In the genomic region with DNA sequence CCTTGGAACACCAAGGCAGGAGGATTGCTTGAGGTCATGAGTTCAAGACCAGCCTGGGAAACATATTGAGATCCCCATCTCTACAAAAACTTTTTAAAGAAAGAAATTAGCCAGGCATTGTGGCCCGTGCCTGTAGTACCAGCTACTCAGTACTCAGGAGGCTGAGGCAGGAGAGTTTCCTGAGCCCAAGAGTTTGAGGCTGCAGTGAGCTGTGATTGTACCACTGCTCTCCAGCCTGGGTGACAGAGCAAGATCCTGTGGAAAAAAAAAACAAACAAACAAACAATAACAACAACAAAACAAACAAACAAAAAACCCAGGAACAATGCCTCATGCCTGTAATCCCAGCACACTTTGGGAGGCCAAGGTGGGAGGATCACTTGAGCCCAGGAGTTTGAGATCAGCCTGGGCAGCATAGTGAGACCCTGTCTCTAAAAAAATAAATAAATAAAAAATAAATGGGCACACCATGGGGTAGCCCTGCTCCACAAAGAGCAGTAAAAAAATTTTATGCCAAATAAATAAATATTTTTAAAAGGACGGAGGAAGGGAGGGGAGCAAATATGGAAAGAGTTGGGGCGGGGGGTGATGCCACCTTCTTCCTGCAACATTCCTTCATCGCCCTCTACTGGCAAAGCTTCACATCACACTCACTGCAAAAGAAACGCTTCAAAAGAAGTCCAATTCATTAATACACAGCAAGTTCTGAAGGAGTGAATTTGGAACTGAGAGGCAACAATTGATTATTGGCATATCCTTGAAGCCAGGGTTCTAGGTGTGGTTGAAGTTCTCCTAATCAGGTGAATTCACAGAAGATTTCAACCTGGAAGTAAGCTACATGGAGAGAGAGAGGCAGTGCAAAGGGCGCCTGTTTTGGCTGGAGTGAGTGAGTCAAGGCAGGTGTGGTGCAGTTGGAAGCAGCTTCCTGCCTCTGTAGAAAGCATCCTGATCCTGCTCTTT, we compare ENCODE assay signal across 8 cellular contexts. TPM values are rescaled to one million over a fixed set of nuclear protein-coding genes. Genes with fewer than 3 reads are reported as not detected.
DNase-seq lines count a peak whose midpoint lies in the region; ATAC-seq, FAIRE-seq and TF ChIP-seq lines count a peak whose summit lies in the region.

No MANE protein-coding gene starts in this region.

- no peak overlapping the region for H3K4me3 ChIP-seq in A549
- no peak overlapping the region for H3K4me3 ChIP-seq in GM12864 (ENCODE audit: low read depth, low read length)
- no peak overlapping the region for H3K4me3 ChIP-seq in Loucy (ENCODE audit: low read length, poor library complexity, severe bottlenecking)
- H3K4me3 ChIP-seq in astrocyte of the cerebellum (ENCODE audit: low read depth, low read length), result no peak overlapping the region

- TF ChIP-seq EP300 in A549 (IDR thresholded peaks at IDR 0.05), result no peak

- in situ Hi-C loops in astrocyte of the cerebellum (cut with HindIII; ENCODE audit: low sequenced_read_pairs), result no loop called here

- H3K4me1 ChIP-seq in A549 (no peaks in the 10 kb centered on the region), Loucy (ENCODE audit: insufficient read depth, low read length, poor library complexity, severe bottlenecking) (peaks cover 9% of the 10 kb centered on the region)

- peak; percentile 76 to 88; a peak in 4 of 6 replicates for ATAC-seq in A549
- ATAC-seq in GM18520 (IDR thresholded peaks at IDR 0.05; ENCODE audit: unreplicated experiment), result no peak

- H3K9me3 ChIP-seq in A549, result no peaks in the 10 kb centered on the region
- H3K9me3 ChIP-seq in Loucy (ENCODE audit: insufficient read depth, low read depth, low read length), result no peaks in the 10 kb centered on the region

- no peak overlapping the region for H3K9ac ChIP-seq in Loucy (ENCODE audit: low read depth, low read length, poor library complexity, severe bottlenecking)

- TF ChIP-seq CTCF in A549 (IDR thresholded peaks at IDR 0.05) (peak; percentile 85), GM12864 (IDR thresholded peaks at IDR 0.05; ENCODE audit: low read depth, low read length, missing control alignments) (peak; percentile 85), Loucy (conservative IDR thresholded peaks at IDR 0.05; ENCODE audit: low read length) (peak; percentile 85), astrocyte of the cerebellum (IDR thresholded peaks at IDR 0.05; ENCODE audit: low read depth, low read length, missing control alignments) (peak; percentile 86)

- CTCF ChIA-PET in A549 (lab: Yijun Ruan, JAX), result interaction anchor here (0.6 to 7.4 kb wide), 40 partner anchors 9 to 1953 kb away, joined by 3 to 68 read pairs (median 4); a partner anchor contains a TSS

- H3K27me3 ChIP-seq in Loucy (ENCODE audit: insufficient read depth, low read length, poor library complexity, severe bottlenecking), result no peaks in the 10 kb centered on the region

- FAIRE-seq in A549 (lab: Jason Lieb, UNC), result no peak

- WGBS in A549 (ENCODE audit: missing lambda C conversion rate), result 25% methylated on average over 6 of the region's 6 CpGs

- H3K36me3 ChIP-seq in Loucy (ENCODE audit: insufficient read depth, low read length), result no peaks in the 10 kb centered on the region

- H3K4me2 ChIP-seq in A549, result peak overlapping the region; percentile 18; the same call in 1 of the 3 replicates
- H3K4me2 ChIP-seq in Loucy (ENCODE audit: low read depth, low read length, poor library complexity, severe bottlenecking), result peak overlapping the region; percentile 58

- H3K27ac ChIP-seq in A549, result no peak overlapping the region

- POLR2A ChIA-PET in A549 (lab: Yijun Ruan, JAX), result interaction anchor here (1.2 to 1.6 kb wide), 2 partner anchors 9 to 66 kb away, joined by 3 to 6 read pairs; a partner anchor contains a TSS

- H2AFZ ChIP-seq in Loucy (ENCODE audit: low read length), result peak overlapping the region; percentile 67

- H3K9me2 ChIP-seq in Loucy (replicated peaks; ENCODE audit: low read depth, low read length), result no peaks in the 10 kb centered on the region

- no peaks in the 10 kb centered on the region for H3K79me2 ChIP-seq in Loucy (ENCODE audit: insufficient read depth, low read length)

- TF ChIP-seq POLR2A in A549 (IDR thresholded peaks at IDR 0.05; ENCODE audit: low read length), result no peak

- DNase-seq in A549 (ENCODE audit: low read depth in 1 of 2, low spot score in 1 of 2) (peak; percentile 65 to 69), GM12864 (ENCODE audit: low read depth) (peak; percentile 58), T-helper 9 cell (peak; percentile 60), astrocyte of the cerebellum (ENCODE audit: low read depth) (peak; percentile 48), iPS-NIHi11 (ENCODE audit: low spot score) (peak; percentile 83)
- peak; percentile 27 to 63 for DNase-seq in stimulated activated CD4-positive, alpha-beta T cell treated with anti-CD3 and anti-CD28 coated beads, Interleukin-15, amount 100 ng/mL, for 48 hours (ENCODE audit: low read depth in 2 of 2)

- no peaks in the 10 kb centered on the region for H3F3A ChIP-seq in Loucy (ENCODE audit: low read depth)

- TF ChIP-seq RAD21 in A549 (conservative IDR thresholded peaks at IDR 0.05 in 1 of 2, IDR thresholded peaks at IDR 0.05 in 1 of 2), result peak; percentile 76 to 78

- no peaks in the 10 kb centered on the region for H4K20me1 ChIP-seq in Loucy (ENCODE audit: insufficient read depth, low read length, poor library complexity, severe bottlenecking)

TF ChIP-seq in A549, 52 proteins besides CTCF, POLR2A, EP300 and RAD21:
- peak; percentile 70 for TF ChIP-seq SMC3 (IDR thresholded peaks at IDR 0.05)
- TF ChIP-seq MAFK (IDR thresholded peaks at IDR 0.05; ENCODE audit: partially characterized antibody), result no peak
TF ChIP-seq in A549: peak in this region for 1.

RNA-seq across cellular contexts. Expression of a gene that starts 8.8 kb away (rescaled TPM):
- polyA plus RNA-seq in A549 (2011; rRNA removed), result 29.3 and 35.2 TPM in 2 replicates
- polyA plus RNA-seq in A549 (2012; cell fraction: cytosol; rRNA removed), result 7.8 and 9.8 TPM in 2 replicates
- polyA plus RNA-seq in A549 (2012; cell fraction: nucleus; rRNA removed), result 5.2 and 9.7 TPM in 2 replicates
- polyA plus RNA-seq in A549 (2017; fragmentation: RNase III; extraction: RNeasy Plus Mini Kit Qiagen cat#74134 plus additional on column Dnase treatment), result 18.8 to 20.3 TPM (median 19.1 TPM) in 3 replicates
- polyA minus RNA-seq in A549 (2011; rRNA and poly(A)+ RNA removed), result 27.0 and 28.0 TPM in 2 replicates

RNA-seq across cellular contexts. Expression of a gene that starts 37.8 kb away (rescaled TPM):
- 28.0 and 31.1 TPM in 2 replicates for polyA plus RNA-seq in A549 (2011; rRNA removed)
- 7.8 and 11.0 TPM in 2 replicates for polyA plus RNA-seq in A549 (2012; cell fraction: cytosol; rRNA removed)
- 3.5 and 5.3 TPM in 2 replicates for polyA plus RNA-seq in A549 (2012; cell fraction: nucleus; rRNA removed)
- 39.1 to 41.2 TPM (median 41.0 TPM) in 3 replicates for polyA plus RNA-seq in A549 (2017; fragmentation: RNase III; extraction: RNeasy Plus Mini Kit Qiagen cat#74134 plus additional on column Dnase treatment)
- 15.9 and 18.7 TPM in 2 replicates for polyA minus RNA-seq in A549 (2011; rRNA and poly(A)+ RNA removed)
